Comparison of ENCODE assay signal across 2 cellular contexts in the genomic region with DNA sequence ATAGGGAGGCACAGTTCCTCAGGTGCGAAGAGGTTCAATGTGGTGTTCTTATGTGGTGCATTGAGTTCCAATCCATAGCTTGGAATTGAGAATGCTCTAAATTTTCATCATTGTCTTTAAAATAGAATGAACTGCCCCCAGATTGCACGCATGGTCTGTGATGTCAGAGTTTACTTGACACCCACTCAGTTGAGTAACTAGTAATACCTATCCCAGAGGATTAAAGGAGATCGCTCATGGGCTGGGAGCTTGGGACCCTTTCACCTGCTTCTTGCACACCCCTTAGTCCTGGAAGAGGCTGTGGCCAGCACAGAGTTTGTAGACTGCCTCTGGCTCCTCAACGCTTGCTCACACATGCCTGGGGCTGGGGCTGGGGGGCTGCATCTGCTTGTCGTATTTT.
TF ChIP-seq lines count a peak whose summit lies in the region.

No MANE protein-coding gene starts in this region.

TF ChIP-seq in SK-N-SH, 30 proteins besides CTCF, POLR2A, EP300 and RAD21 (continued from another document):
- TF ChIP-seq, protein P1, sequence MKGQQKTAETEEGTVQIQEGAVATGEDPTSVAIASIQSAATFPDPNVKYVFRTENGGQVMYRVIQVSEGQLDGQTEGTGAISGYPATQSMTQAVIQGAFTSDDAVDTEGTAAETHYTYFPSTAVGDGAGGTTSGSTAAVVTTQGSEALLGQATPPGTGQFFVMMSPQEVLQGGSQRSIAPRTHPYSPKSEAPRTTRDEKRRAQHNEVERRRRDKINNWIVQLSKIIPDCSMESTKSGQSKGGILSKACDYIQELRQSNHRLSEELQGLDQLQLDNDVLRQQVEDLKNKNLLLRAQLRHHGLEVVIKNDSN (IDR thresholded peaks at IDR 0.05; ENCODE audit: borderline replicate concordance, low read depth) = no peak

TF ChIP-seq in SK-N-SH treated with all-trans-retinoic acid at 6 μM for 48 hours, 23 proteins besides CTCF, POLR2A, EP300 and RAD21 (continued from another document):
- TF ChIP-seq, protein P2, sequence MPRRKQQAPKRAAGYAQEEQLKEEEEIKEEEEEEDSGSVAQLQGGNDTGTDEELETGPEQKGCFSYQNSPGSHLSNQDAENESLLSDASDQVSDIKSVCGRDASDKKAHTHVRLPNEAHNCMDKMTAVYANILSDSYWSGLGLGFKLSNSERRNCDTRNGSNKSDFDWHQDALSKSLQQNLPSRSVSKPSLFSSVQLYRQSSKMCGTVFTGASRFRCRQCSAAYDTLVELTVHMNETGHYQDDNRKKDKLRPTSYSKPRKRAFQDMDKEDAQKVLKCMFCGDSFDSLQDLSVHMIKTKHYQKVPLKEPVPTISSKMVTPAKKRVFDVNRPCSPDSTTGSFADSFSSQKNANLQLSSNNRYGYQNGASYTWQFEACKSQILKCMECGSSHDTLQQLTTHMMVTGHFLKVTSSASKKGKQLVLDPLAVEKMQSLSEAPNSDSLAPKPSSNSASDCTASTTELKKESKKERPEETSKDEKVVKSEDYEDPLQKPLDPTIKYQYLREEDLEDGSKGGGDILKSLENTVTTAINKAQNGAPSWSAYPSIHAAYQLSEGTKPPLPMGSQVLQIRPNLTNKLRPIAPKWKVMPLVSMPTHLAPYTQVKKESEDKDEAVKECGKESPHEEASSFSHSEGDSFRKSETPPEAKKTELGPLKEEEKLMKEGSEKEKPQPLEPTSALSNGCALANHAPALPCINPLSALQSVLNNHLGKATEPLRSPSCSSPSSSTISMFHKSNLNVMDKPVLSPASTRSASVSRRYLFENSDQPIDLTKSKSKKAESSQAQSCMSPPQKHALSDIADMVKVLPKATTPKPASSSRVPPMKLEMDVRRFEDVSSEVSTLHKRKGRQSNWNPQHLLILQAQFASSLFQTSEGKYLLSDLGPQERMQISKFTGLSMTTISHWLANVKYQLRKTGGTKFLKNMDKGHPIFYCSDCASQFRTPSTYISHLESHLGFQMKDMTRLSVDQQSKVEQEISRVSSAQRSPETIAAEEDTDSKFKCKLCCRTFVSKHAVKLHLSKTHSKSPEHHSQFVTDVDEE (CRISPR knock-in tag; IDR thresholded peaks at IDR 0.05) = no peak
- TF ChIP-seq TOX (CRISPR knock-in tag; IDR thresholded peaks at IDR 0.05; ENCODE audit: borderline replicate concordance) (no peak), ARNTL (CRISPR knock-in tag; IDR thresholded peaks at IDR 0.05; ENCODE audit: borderline replicate concordance, low read depth) (no peak), ESRRG (CRISPR knock-in tag; IDR thresholded peaks at IDR 0.05) (no peak), PPARA (CRISPR knock-in tag; IDR thresholded peaks at IDR 0.05; ENCODE audit: borderline replicate concordance) (no peak), OSR1 (CRISPR knock-in tag; IDR thresholded peaks at IDR 0.05) (no peak), RARB (CRISPR knock-in tag; IDR thresholded peaks at IDR 0.05) (no peak)
- TF ChIP-seq, protein P3, sequence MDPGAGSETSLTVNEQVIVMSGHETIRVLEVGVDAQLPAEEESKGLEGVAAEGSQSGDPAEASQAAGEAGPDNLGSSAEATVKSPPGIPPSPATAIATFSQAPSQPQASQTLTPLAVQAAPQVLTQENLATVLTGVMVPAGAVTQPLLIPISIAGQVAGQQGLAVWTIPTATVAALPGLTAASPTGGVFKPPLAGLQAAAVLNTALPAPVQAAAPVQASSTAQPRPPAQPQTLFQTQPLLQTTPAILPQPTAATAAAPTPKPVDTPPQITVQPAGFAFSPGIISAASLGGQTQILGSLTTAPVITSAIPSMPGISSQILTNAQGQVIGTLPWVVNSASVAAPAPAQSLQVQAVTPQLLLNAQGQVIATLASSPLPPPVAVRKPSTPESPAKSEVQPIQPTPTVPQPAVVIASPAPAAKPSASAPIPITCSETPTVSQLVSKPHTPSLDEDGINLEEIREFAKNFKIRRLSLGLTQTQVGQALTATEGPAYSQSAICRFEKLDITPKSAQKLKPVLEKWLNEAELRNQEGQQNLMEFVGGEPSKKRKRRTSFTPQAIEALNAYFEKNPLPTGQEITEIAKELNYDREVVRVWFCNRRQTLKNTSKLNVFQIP (CRISPR knock-in tag; IDR thresholded peaks at IDR 0.05; ENCODE audit: borderline replicate concordance, low read depth) = no peak
- TF ChIP-seq, protein P4, sequence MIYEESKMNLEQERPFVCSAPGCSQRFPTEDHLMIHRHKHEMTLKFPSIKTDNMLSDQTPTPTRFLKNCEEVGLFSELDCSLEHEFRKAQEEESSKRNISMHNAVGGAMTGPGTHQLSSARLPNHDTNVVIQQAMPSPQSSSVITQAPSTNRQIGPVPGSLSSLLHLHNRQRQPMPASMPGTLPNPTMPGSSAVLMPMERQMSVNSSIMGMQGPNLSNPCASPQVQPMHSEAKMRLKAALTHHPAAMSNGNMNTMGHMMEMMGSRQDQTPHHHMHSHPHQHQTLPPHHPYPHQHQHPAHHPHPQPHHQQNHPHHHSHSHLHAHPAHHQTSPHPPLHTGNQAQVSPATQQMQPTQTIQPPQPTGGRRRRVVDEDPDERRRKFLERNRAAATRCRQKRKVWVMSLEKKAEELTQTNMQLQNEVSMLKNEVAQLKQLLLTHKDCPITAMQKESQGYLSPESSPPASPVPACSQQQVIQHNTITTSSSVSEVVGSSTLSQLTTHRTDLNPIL (CRISPR knock-in tag; IDR thresholded peaks at IDR 0.05; ENCODE audit: low read depth) = no peak
TF ChIP-seq in SK-N-SH treated with all-trans-retinoic acid at 6 μM for 48 hours: peak in this region for 0.
